7 cellular contexts compared by ENCODE assay signal in genomic region chr12:64796205-64796845, GRCh38. TPM values are rescaled to one million over a fixed set of nuclear protein-coding genes. Genes with fewer than 3 reads are reported as not detected.
DNase-seq lines count a peak whose midpoint lies in the region; ATAC-seq and TF ChIP-seq lines count a peak whose summit lies in the region.

No MANE protein-coding gene starts in this region.

- peak; percentile 76 for DNase-seq in GM12864 (ENCODE audit: low read depth)
- DNase-seq in HCEC 1CT = peak; percentile 86
- peak; percentile 94 for DNase-seq in LoVo (ENCODE audit: low spot score)
- DNase-seq in Panc1 (ENCODE audit: low read depth, low spot score) = peak; percentile 72
- peak; percentile 76 for DNase-seq in activated naive CD4-positive, alpha-beta T cell treated with anti-CD3 and anti-CD28 coated beads for 36 hours
- DNase-seq in glutamatergic neuron = peak; percentile 30
- DNase-seq in putamen (ENCODE audit: low spot score) = peak; percentile 68

- H3K27me3 Mint-ChIP-seq in activated naive CD4-positive, alpha-beta T cell treated with anti-CD3 and anti-CD28 coated beads for 36 hours (ENCODE audit: low read depth) = peaks cover 6% of the 10 kb centered on the region
- H3K27me3 Mint-ChIP-seq in glutamatergic neuron (ENCODE audit: unreplicated experiment) = peaks cover 2% of the 10 kb centered on the region

- no peak overlapping the region for H3K4me3 Mint-ChIP-seq in activated naive CD4-positive, alpha-beta T cell treated with anti-CD3 and anti-CD28 coated beads for 36 hours
- H3K4me3 Mint-ChIP-seq in glutamatergic neuron (ENCODE audit: unreplicated experiment) = no peak overlapping the region

- intact Hi-C loops in Panc1 (cut with micrococcal nuclease; ENCODE audit: unreplicated experiment) = no loop called here
- intact Hi-C loops in activated naive CD4-positive, alpha-beta T cell treated with anti-CD3 and anti-CD28 coated beads for 36 hours (cut with micrococcal nuclease) = loop anchor here (1.0 to 2.0 kb wide), 6 partner anchors 30 to 1290 kb away; no protein-coding TSS in a partner anchor

- POLR2A ChIA-PET in Panc1 (lab: Charles Lee) = interaction anchor here (0.6 to 0.7 kb wide), 2 partner anchors 11 to 14 kb away, joined by 3 to 9 read pairs; no protein-coding TSS in a partner anchor

- no peaks in the 10 kb centered on the region for H3K9me3 ChIP-seq in Panc1 (ENCODE audit: control insufficient read depth, insufficient read depth, low read depth, low read length)

- H3K4me1 Mint-ChIP-seq in activated naive CD4-positive, alpha-beta T cell treated with anti-CD3 and anti-CD28 coated beads for 36 hours (ENCODE audit: low read depth) = no peaks in the 10 kb centered on the region
- no peaks in the 10 kb centered on the region for H3K4me1 Mint-ChIP-seq in glutamatergic neuron (ENCODE audit: low read depth, unreplicated experiment)

- CTCF ChIA-PET in Panc1 (lab: Charles Lee) = interaction anchor here (0.5 to 1.4 kb wide), 10 partner anchors 13 to 1433 kb away, joined by 3 to 6 read pairs (median 4); no protein-coding TSS in a partner anchor
- CTCF ChIA-PET in activated naive CD4-positive, alpha-beta T cell treated with anti-CD3 and anti-CD28 coated beads for 36 hours (lab: Charles Lee) = interaction anchor here (0.6 to 3.1 kb wide), 21 partner anchors 10 to 329 kb away, joined by 3 to 22 read pairs (median 4); no protein-coding TSS in a partner anchor

- no TSS peak for BruUV-seq in Panc1 (replicated peaks; lab: Mats Ljungman, UMichigan)

- no peaks in the 10 kb centered on the region for H3K27me3 ChIP-seq in Panc1 (ENCODE audit: control insufficient read depth, insufficient read depth, low read length)

- no peak overlapping the region for H3K27ac Mint-ChIP-seq in activated naive CD4-positive, alpha-beta T cell treated with anti-CD3 and anti-CD28 coated beads for 36 hours
- no peak overlapping the region for H3K27ac Mint-ChIP-seq in glutamatergic neuron (ENCODE audit: unreplicated experiment)

- no peak overlapping the region for H3K4me3 ChIP-seq in GM12864 (ENCODE audit: low read depth, low read length)
- no peak overlapping the region for H3K4me3 ChIP-seq in Panc1 (ENCODE audit: low read depth in 2 of 2, low read length in 2 of 2)

- in situ Hi-C loops in Panc1 (cut with HindIII; ENCODE audit: low pct_unique_long_range_greater_than_20kb, low sequenced_read_pairs) = no loop called here

- no peaks in the 10 kb centered on the region for H3K36me3 ChIP-seq in Panc1 (ENCODE audit: control insufficient read depth, insufficient read depth, low read length)

- peak; percentile 71 for TF ChIP-seq CTCF in GM12864 (IDR thresholded peaks at IDR 0.05; ENCODE audit: low read depth, low read length, missing control alignments)
- peak; percentile 84; the same call in 1 of the 2 replicates for TF ChIP-seq CTCF in Panc1 (IDR thresholded peaks at IDR 0.05)
- TF ChIP-seq CTCF in glutamatergic neuron (IDR thresholded peaks at IDR 0.05; ENCODE audit: partially characterized antibody, unreplicated experiment) = peak; percentile 83

- H3K36me3 Mint-ChIP-seq in activated naive CD4-positive, alpha-beta T cell treated with anti-CD3 and anti-CD28 coated beads for 36 hours (ENCODE audit: low read depth) = no peaks in the 10 kb centered on the region
- no peaks in the 10 kb centered on the region for H3K36me3 Mint-ChIP-seq in glutamatergic neuron (ENCODE audit: unreplicated experiment)

- H3K9me3 Mint-ChIP-seq in activated naive CD4-positive, alpha-beta T cell treated with anti-CD3 and anti-CD28 coated beads for 36 hours = no peaks in the 10 kb centered on the region
- no peaks in the 10 kb centered on the region for H3K9me3 Mint-ChIP-seq in glutamatergic neuron (ENCODE audit: unreplicated experiment)

- ATAC-seq in Panc1 = peak; percentile 88

- peaks cover 17% of the 10 kb centered on the region; the same call in 1 of the 2 replicates for H3K4me1 ChIP-seq in Panc1 (ENCODE audit: control insufficient read depth, insufficient read depth, low read length)

- H3K27ac ChIP-seq in Panc1 (ENCODE audit: low read length) = peak overlapping the region; percentile 12; the same call in 1 of the 2 replicates

RNA-seq across cellular contexts. Expression of gene TBC1D30, which starts 28.1 kb away (rescaled TPM):
- total RNA-seq in Panc1 (2021; ENCODE audit: unreplicated experiment) = 8.9 TPM
- 3.3 TPM for polyA plus RNA-seq in Panc1 (2012; ENCODE audit: insufficient read length)
- total RNA-seq in activated naive CD4-positive, alpha-beta T cell treated with anti-CD3 and anti-CD28 coated beads for 36 hours = under 1 TPM; 0.17 to 0.19 TPM
- total RNA-seq in glutamatergic neuron (ENCODE audit: unreplicated experiment) = 15.2 TPM

RNA-seq across cellular contexts. Expression of gene GNS, which starts 37.1 kb away (rescaled TPM):
- total RNA-seq in Panc1 (2021; ENCODE audit: unreplicated experiment) (117 TPM), glutamatergic neuron (ENCODE audit: unreplicated experiment) (145 TPM)
- 66.9 TPM for polyA plus RNA-seq in Panc1 (2012; ENCODE audit: insufficient read length)
- 10 to 100 TPM; 14.3 to 14.6 TPM for total RNA-seq in activated naive CD4-positive, alpha-beta T cell treated with anti-CD3 and anti-CD28 coated beads for 36 hours

Comparison
In these comparisons a context has a peak if more than half of its experiments do, and no peak if none do; other contexts are left out.
1. DNase-seq: peak in every context shown above with its lines; median percentile 94 in LoVo; 86 in HCEC 1CT; 76 in GM12864; 76 in activated naive CD4-positive, alpha-beta T cell treated with anti-CD3 and anti-CD28 coated beads for 36 hours; 72 in Panc1; 68 in putamen; 30 in glutamatergic neuron.